Comparison of ENCODE assay signal across 10 cellular contexts in genomic region chr20:19886666-19887288, GRCh38.
DNase-seq lines count a peak whose midpoint lies in the region; ATAC-seq, FAIRE-seq and TF ChIP-seq lines count a peak whose summit lies in the region.
"Had no signal": no experiment of that assay in that cellular context is flagged by ENCODE, and none has a peak within 500 bp of the region (broad histone marks: within the 10 kb centered on the region; RNA-seq: fewer than 3 reads in every experiment).

No MANE protein-coding gene starts in this region.

- TF ChIP-seq POLR2A in GM12878 (IDR thresholded peaks at IDR 0.05; ENCODE audit: low read depth, low read length) = no peak

- FAIRE-seq in GM12878 (lab: Jason Lieb, UNC) (no peak), small intestine (lab: Jason Lieb, UNC) (no peak)

- H3K27me3 ChIP-seq in GM12878 (replicated peaks in 1 of 2; ENCODE audit: control insufficient read depth in 2 of 2, insufficient read depth in 2 of 2, low read length in 1 of 2) = peaks cover 0 to 11% of the 10 kb centered on the region in 2 experiments; a peak in 3 of 4 replicates
- no peaks in the 10 kb centered on the region for H3K27me3 ChIP-seq in small intestine (ENCODE audit: control insufficient read depth in 2 of 2, insufficient read depth in 2 of 2, low read length in 2 of 2)

- RAD21 ChIA-PET in GM12878 (lab: Charles Lee; ENCODE audit: unreplicated experiment) = interaction anchor here (0.6 to 1.9 kb wide), 5 partner anchors 16 to 1617 kb away, joined by 3 to 5 read pairs (median 3); no protein-coding TSS in a partner anchor

- H3K79me2 ChIP-seq in GM12878 (ENCODE audit: control insufficient read depth, insufficient read depth, low read length) = no peaks in the 10 kb centered on the region

- no peak overlapping the region for H2AFZ ChIP-seq in GM12878 (ENCODE audit: control insufficient read depth, low read depth, low read length)

- no peak for DNase-seq in HFF-Myc (ENCODE audit: extremely low read depth, low read depth)
- no peak for DNase-seq in GM12878 (ENCODE audit: low read depth, low spot score)
- peak; percentile 55 for DNase-seq in iris pigment epithelial cell (ENCODE audit: low read depth)
- peak; percentile 76 for DNase-seq in small intestine
- no peak for DNase-seq in SIG-M5 treated with dmso at 0.1 percent for 504 hours (lab: John Stamatoyannopoulos, UW; ENCODE audit: unreplicated experiment)
- no peak for DNase-seq in NCI-H1048 (lab: John Stamatoyannopoulos, UW)
- no peak for DNase-seq in DMS153 treated with DMSO at 0.1 percent for 48 hours (lab: John Stamatoyannopoulos, UW; ENCODE audit: unreplicated experiment)
- DNase-seq: activated naive CD8-positive, alpha-beta T cell treated with anti-CD3 and anti-CD28 coated beads, Interleukin-2, amount 10 ng/mL, durations not matched to agents 7 days and 5 days; NCI-H1417 treated with DMSO at 0.1 percent for 48 hours had no signal

- no TSS peak for BruUV-seq in GM12878 (replicated peaks; lab: Mats Ljungman, UMichigan)

- no peak overlapping the region for H3K4me2 ChIP-seq in GM12878 (ENCODE audit: control insufficient read depth, insufficient read depth)

- H3K9me3 ChIP-seq in GM12878 (replicated peaks; ENCODE audit: control insufficient read depth, insufficient read depth, low read length) (no peaks in the 10 kb centered on the region), small intestine (ENCODE audit: control insufficient read depth, low read depth) (no peaks in the 10 kb centered on the region)

- intact Hi-C loops in GM12878 (cut with micrococcal nuclease; ENCODE audit: unreplicated experiment) = loop anchor here (10.0 kb wide), 2 partner anchors 102 to 192 kb away; no protein-coding TSS in a partner anchor

- H3K27ac ChIP-seq in GM12878 (ENCODE audit: control insufficient read depth, insufficient read depth) (no peak overlapping the region), small intestine (ENCODE audit: low read depth in 1 of 2, low read length in 1 of 2) (peak overlapping the region; percentile 98)

- SMC1A ChIA-PET in GM12878 (lab: Charles Lee; ENCODE audit: uncharacterized antibody, unreplicated experiment) = interaction anchor here (0.7 to 3.3 kb wide), 9 partner anchors 10 to 960 kb away, joined by 3 to 14 read pairs (median 4); no protein-coding TSS in a partner anchor

- POLR2A ChIA-PET in GM12878 (lab: Charles Lee) = interaction anchor here (0.7 to 0.9 kb wide), 2 partner anchors 9 to 24 kb away, joined by 4 to 6 read pairs; no protein-coding TSS in a partner anchor

- H4K20me1 ChIP-seq in GM12878 (ENCODE audit: control insufficient read depth, insufficient read depth) = no peaks in the 10 kb centered on the region

- ATAC-seq in GM12878 (no peak), GM21723 (IDR thresholded peaks at IDR 0.05; ENCODE audit: unreplicated experiment) (no peak)

- WGBS in GM12878 (ENCODE audit: insufficient coverage, insufficient replicate concordance, low lambda C conversion rate, missing lambda C conversion rate) = 46% methylated on average over 8 of the region's 8 CpGs
- WGBS in small intestine, 3 donors = 20 to 50% (median 37%) methylated on average over 8 of the region's 8 CpGs

- H3K4me3 ChIP-seq in HFF-Myc (replicated peaks; ENCODE audit: low read depth, low read length) (peak overlapping the region; percentile 16), GM12878 (no peak overlapping the region), small intestine (ENCODE audit: low read depth in 1 of 2, low read length in 2 of 2) (peak overlapping the region in 1 of 2 donors; percentile 35)

- 0 out of 2 replicates have a peak, but pooled peaks have one; percentile 17 for TF ChIP-seq RAD21 in GM12878 (IDR thresholded peaks at IDR 0.05; ENCODE audit: insufficient read depth, low read depth, low read length)

- CTCF ChIA-PET in GM12878 (lab: Yijun Ruan, JAX) = interaction anchor here (0.6 to 2.7 kb wide), 6 partner anchors 21 to 262 kb away, joined by 3 to 8 read pairs (median 3); no protein-coding TSS in a partner anchor

- H3K4me1 ChIP-seq in GM12878 (ENCODE audit: control insufficient read depth, insufficient read depth, low read length) (no peaks in the 10 kb centered on the region), small intestine (ENCODE audit: control insufficient read depth in 2 of 2, insufficient read depth in 1 of 2, low read depth in 1 of 2, low read length in 1 of 2) (peaks cover 0 to 3% of the 10 kb centered on the region in 2 donors)

- TF ChIP-seq CTCF in HFF-Myc (IDR thresholded peaks at IDR 0.05; ENCODE audit: low read depth, low read length, missing control alignments) = no peak
- no peak for TF ChIP-seq CTCF in GM12878 (IDR thresholded peaks at IDR 0.05 in 2 of 3, conservative IDR thresholded peaks at IDR 0.05 in 1 of 3; ENCODE audit: control insufficient read depth in 2 of 3, extremely low read depth in 1 of 3, insufficient read depth in 1 of 3, low read depth in 3 of 3, low read length in 3 of 3)

- no peak overlapping the region for H3K9ac ChIP-seq in GM12878 (ENCODE audit: control insufficient read depth, insufficient read depth, low read length)

- in situ Hi-C loops in GM12878 (cut with MboI) = no loop called here

- H3K36me3 ChIP-seq in GM12878 (ENCODE audit: control insufficient read depth in 2 of 2, insufficient read depth in 2 of 2, low read length in 1 of 2) = no peaks in the 10 kb centered on the region
- H3K36me3 ChIP-seq in small intestine (ENCODE audit: control insufficient read depth in 2 of 2, insufficient read depth in 2 of 2, low read length in 2 of 2) = no peaks in the 10 kb centered on the region

- TF ChIP-seq EP300 in GM12878 (IDR thresholded peaks at IDR 0.05; ENCODE audit: borderline replicate concordance in 1 of 2, control insufficient read depth in 1 of 2, low read depth in 2 of 2, low read length in 2 of 2) = no peak

TF ChIP-seq in GM12878, 131 proteins besides CTCF, POLR2A, EP300 and RAD21:
- no peak for TF ChIP-seq POLR2AphosphoS2 (IDR thresholded peaks at IDR 0.05; ENCODE audit: low read depth, low read length)
- no peak for TF ChIP-seq NRF1 (conservative IDR thresholded peaks at IDR 0.05; ENCODE audit: low read depth, low read length)
- no peak for TF ChIP-seq SMAD5 (IDR thresholded peaks at IDR 0.05; ENCODE audit: low read depth)
- no peak for TF ChIP-seq RAD51 (IDR thresholded peaks at IDR 0.05)
- TF ChIP-seq BCL3 (IDR thresholded peaks at IDR 0.05; ENCODE audit: borderline replicate concordance, insufficient read depth, low read depth, low read length, poor library complexity, severe bottlenecking) = peak; percentile 22

Comparison
In these comparisons a context has a peak if more than half of its experiments do, and no peak if none do; other contexts are left out.
1. DNase-seq: peak in iris pigment epithelial cell (single experiment) and small intestine (single experiment); none in HFF-Myc (single experiment), GM12878 (single experiment), SIG-M5 treated with dmso at 0.1 percent for 504 hours (single experiment), NCI-H1048 (single experiment) and DMS153 treated with DMSO at 0.1 percent for 48 hours (single experiment).